16 cellular contexts compared by ENCODE assay signal in genomic region chr6:127347188-127347587, GRCh38. TPM values are rescaled to one million over a fixed set of nuclear protein-coding genes. Genes with fewer than 3 reads are reported as not detected.
A peak's percentile ranks its signal among the peaks of the same experiment; 100 is the strongest.
DNase-seq lines count a peak whose midpoint lies in the region; ATAC-seq, FAIRE-seq and TF ChIP-seq lines count a peak whose summit lies in the region.
"Had no signal": no experiment of that assay in that cellular context is flagged by ENCODE, and none has a peak within 500 bp of the region (broad histone marks: within the 10 kb centered on the region; RNA-seq: fewer than 3 reads in every experiment).

No MANE protein-coding gene starts in this region.

- H3K4me1 ChIP-seq in GM23338 (ENCODE audit: insufficient read depth): peaks cover 13% of the 10 kb centered on the region
- H3K4me1 ChIP-seq in PC-9 (replicated peaks; ENCODE audit: insufficient read depth): peaks cover 45% of the 10 kb centered on the region
- H3K4me1 ChIP-seq in neutrophil (ENCODE audit: control insufficient read depth in 1 of 2, insufficient read depth in 1 of 2, low read depth in 1 of 2, low read length in 1 of 2): peaks cover 53% of the 10 kb centered on the region in 2 experiments
- H3K4me1 ChIP-seq in SJCRH30: no peaks in the 10 kb centered on the region

- POLR2A ChIA-PET in PC-9 (lab: Charles Lee; ENCODE audit: unreplicated experiment): no interaction called here

- DNase-seq in GM23338 (ENCODE audit: low spot score) (no peak), PC-9 (peak in 1 of 2 experiments; percentile 100), epithelial cell of esophagus (ENCODE audit: low read depth) (peak; percentile 87), SJCRH30 (no peak), frontal cortex (ENCODE audit: low spot score in 2 of 2) (no peak)
- DNase-seq: activated CD4-positive, alpha-beta T cell treated with anti-CD3 and anti-CD28 coated beads for 4 hours; activated naive CD4-positive, alpha-beta T cell treated with anti-CD3 and anti-CD28 coated beads, Interleukin-2, amount 50 U/mL, for 16 hours; DMS79; dorsolateral prefrontal cortex; NCI-H1105; NCI-H2171 had no signal

- H3K4me2 ChIP-seq in GM23338: peak overlapping the region; percentile 16; the same call in 1 of the 2 replicates
- H3K4me2 ChIP-seq in PC-9: peak overlapping the region; percentile 49

- H3F3A ChIP-seq in GM23338 (replicated peaks; ENCODE audit: low read depth) (no peaks in the 10 kb centered on the region), PC-9 (ENCODE audit: insufficient read depth, low read depth) (peaks cover 18% of the 10 kb centered on the region)

- H3K9me3 ChIP-seq in PC-9 (ENCODE audit: insufficient read depth, low read depth) (no peaks in the 10 kb centered on the region), neutrophil (no peaks in the 10 kb centered on the region), SJCRH30 (replicated peaks) (no peaks in the 10 kb centered on the region)

- no peaks in the 10 kb centered on the region for H3K27me3 ChIP-seq in GM23338 (ENCODE audit: insufficient read depth)
- no peaks in the 10 kb centered on the region for H3K27me3 ChIP-seq in PC-9 (ENCODE audit: insufficient read depth, low read depth)
- H3K27me3 ChIP-seq in neutrophil: no peaks in the 10 kb centered on the region
- no peaks in the 10 kb centered on the region for H3K27me3 ChIP-seq in SJCRH30
- H3K27me3 ChIP-seq: BLaER1 treated with 17β-estradiol and CSF1 and Interleukin-3, amounts not matched to agents 10 nM and 100 nM; dorsolateral prefrontal cortex had no signal

- FAIRE-seq in frontal cortex (lab: Jason Lieb, UNC): no peak

- ATAC-seq in GM23338: no peak
- no peak for ATAC-seq in activated CD4-positive, CD25-positive, alpha-beta regulatory T cell treated with anti-CD3 and anti-CD28 coated beads, Interleukin-2, amount 50 U/mL, for 24 hours

- no peaks in the 10 kb centered on the region for H3K36me3 ChIP-seq in GM23338 (ENCODE audit: insufficient read depth)
- no peaks in the 10 kb centered on the region for H3K36me3 ChIP-seq in PC-9 (ENCODE audit: low read depth)
- H3K36me3 ChIP-seq in neutrophil: no peaks in the 10 kb centered on the region
- no peaks in the 10 kb centered on the region for H3K36me3 ChIP-seq in SJCRH30

- H3K27ac Mint-ChIP-seq in GM23338: no peak overlapping the region

- H3K27ac ChIP-seq in GM23338 (ENCODE audit: low read depth) (no peak overlapping the region), PC-9 (peak overlapping the region; percentile 61), neutrophil (peak overlapping the region; percentile 78), SJCRH30 (no peak overlapping the region)
- H3K27ac ChIP-seq: dorsolateral prefrontal cortex had no signal

- H3K4me1 Mint-ChIP-seq in GM23338: peaks cover 12% of the 10 kb centered on the region

- H3K79me2 ChIP-seq in GM23338 (replicated peaks; ENCODE audit: insufficient read depth) (peaks cover 29% of the 10 kb centered on the region), PC-9 (ENCODE audit: low read depth) (peaks cover 29% of the 10 kb centered on the region)

- CTCF ChIA-PET in PC-9 (lab: Charles Lee): no interaction called here

- no peak overlapping the region for H2AFZ ChIP-seq in GM23338
- H2AFZ ChIP-seq in PC-9: no peak overlapping the region

- no peaks in the 10 kb centered on the region for H3K27me3 Mint-ChIP-seq in GM23338 (ENCODE audit: insufficient read depth, low read depth, poor library complexity)
- H3K27me3 Mint-ChIP-seq: IgD-negative memory B cell had no signal

- no peak for TF ChIP-seq CTCF in GM23338 (conservative IDR thresholded peaks at IDR 0.05; ENCODE audit: low read depth in 2 of 2)
- TF ChIP-seq CTCF in PC-9 (conservative IDR thresholded peaks at IDR 0.05): no peak
- no peak for TF ChIP-seq CTCF in epithelial cell of esophagus (IDR thresholded peaks at IDR 0.05; ENCODE audit: insufficient read depth, low read depth, low read length, missing control alignments)
- TF ChIP-seq CTCF in neutrophil (IDR thresholded peaks at IDR 0.05): no peak

- H3K36me3 Mint-ChIP-seq in GM23338 (ENCODE audit: low read depth): peaks cover 31% of the 10 kb centered on the region; the same call in 2 of the 3 replicates
- H3K36me3 Mint-ChIP-seq: IgD-negative memory B cell had no signal

- H3K4me3 ChIP-seq in GM23338: no peak overlapping the region
- H3K4me3 ChIP-seq in PC-9: 0 out of 2 replicates have a peak overlapping the region, but pooled peaks have one; percentile 1
- H3K4me3 ChIP-seq in epithelial cell of esophagus (ENCODE audit: low read length): no peak overlapping the region
- H3K4me3 ChIP-seq in neutrophil (ENCODE audit: low read depth in 1 of 2, low read length in 1 of 2): peak overlapping the region in 1 of 2 experiments; percentile 5
- H3K4me3 ChIP-seq in SJCRH30: no peak overlapping the region
- H3K4me3 ChIP-seq: BLaER1 treated with 17β-estradiol and CSF1 and Interleukin-3, amounts not matched to agents 10 nM and 100 nM; dorsolateral prefrontal cortex; skin epidermis had no signal

- H3K9me3 Mint-ChIP-seq in GM23338: peaks cover 16% of the 10 kb centered on the region; the same call in 2 of the 3 replicates

- H4K20me1 ChIP-seq in GM23338 (replicated peaks; ENCODE audit: insufficient read depth) (no peaks in the 10 kb centered on the region), PC-9 (ENCODE audit: insufficient read depth) (no peaks in the 10 kb centered on the region)
- H4K20me1 ChIP-seq: BLaER1 treated with 17β-estradiol and CSF1 and Interleukin-3, amounts not matched to agents 10 nM and 100 nM had no signal

- H3K9me2 ChIP-seq in GM23338 (ENCODE audit: insufficient read depth): no peaks in the 10 kb centered on the region
- H3K9me2 ChIP-seq in PC-9 (ENCODE audit: insufficient read depth): no peaks in the 10 kb centered on the region

- H3K4me3 Mint-ChIP-seq in GM23338: no peak overlapping the region

- no TSS peak for BruUV-seq in PC-9 (replicated peaks; lab: Mats Ljungman, UMichigan)

- intact Hi-C loops in PC-9 (cut with micrococcal nuclease; ENCODE audit: unreplicated experiment): loop anchor here (1.0 kb wide), 1 partner anchor 19 kb away; no protein-coding TSS in a partner anchor

TF ChIP-seq in GM23338, 12 proteins besides CTCF, POLR2A, EP300 and RAD21:
- TF ChIP-seq EZH2phosphoT487 (IDR thresholded peaks at IDR 0.05; ENCODE audit: unreplicated experiment) (no peak), REST (IDR thresholded peaks at IDR 0.05; ENCODE audit: unreplicated experiment) (no peak), STAT1 (IDR thresholded peaks at IDR 0.05; ENCODE audit: unreplicated experiment) (no peak)
TF ChIP-seq in GM23338: peak in this region for 0.

RNA-seq across cellular contexts. Expression of gene ECHDC1, which starts 3.8 kb away (rescaled TPM):
- total RNA-seq in GM23338 (2014; rRNA removed; shearing (Covaris generic)): 65.8 and 77.1 TPM in 2 replicates
- 74.9 and 98.4 TPM in 2 replicates for polyA plus RNA-seq in GM23338 (2016; fragmentation: Nextera tagmentation; extraction: Ambion mirVana)
- total RNA-seq in PC-9 (2021) (50.4 and 51.4 TPM in 2 replicates), frontal cortex (49.7 TPM)
- 70.2 and 77.2 TPM in 2 replicates for total RNA-seq in SJCRH30 (2014; rRNA removed; shearing (Covaris generic))

Comparison
In these comparisons a context has a peak if more than half of its experiments do, and no peak if none do; other contexts are left out.
1. H3K27ac ChIP-seq: peak in PC-9 (single experiment) and neutrophil (single experiment); none in GM23338 (single experiment) and SJCRH30 (single experiment).